Comparison of ENCODE assay signal across 8 cellular contexts in the genomic region with DNA sequence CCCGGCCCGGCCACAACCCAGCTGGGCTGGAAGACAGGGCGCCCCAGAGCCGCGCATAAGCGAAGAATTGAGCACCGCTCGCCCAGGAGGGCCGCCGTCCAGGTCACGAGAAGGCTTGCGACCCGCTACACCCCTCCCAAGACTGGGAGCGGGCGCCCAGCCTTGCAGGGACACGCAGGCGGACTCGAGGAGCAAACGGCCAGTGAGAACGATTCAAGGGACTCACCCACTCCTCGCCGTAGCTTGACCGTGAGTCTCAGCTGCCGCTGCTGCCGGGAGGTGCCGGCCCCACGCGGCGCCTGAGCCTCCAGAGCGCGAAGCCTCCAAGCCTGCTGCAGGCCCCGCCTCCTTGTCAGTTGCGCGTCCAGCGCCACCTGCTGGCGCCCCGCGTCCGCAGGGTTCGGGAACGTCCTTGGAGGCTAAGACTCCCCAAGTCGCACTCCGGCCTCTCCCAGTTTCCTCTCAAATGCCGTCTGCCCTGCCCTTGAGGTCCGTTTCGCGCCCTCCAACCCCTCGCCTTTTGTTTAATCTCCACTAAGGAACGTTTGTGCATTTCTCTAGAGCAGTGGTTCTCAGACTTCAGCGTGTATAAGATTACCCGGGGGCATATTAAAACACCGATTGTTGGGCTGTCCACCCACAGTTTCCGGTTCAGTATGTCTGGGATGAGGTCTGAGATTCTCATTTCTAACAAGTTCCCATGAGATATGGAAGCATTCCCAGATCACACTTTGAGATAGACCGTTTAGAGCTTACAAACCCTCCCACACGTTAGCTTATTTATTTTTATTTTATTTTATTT. TPM values are rescaled to one million over a fixed set of nuclear protein-coding genes. Genes with fewer than 3 reads are reported as not detected.
DNase-seq lines count a peak whose midpoint lies in the region; ATAC-seq and TF ChIP-seq lines count a peak whose summit lies in the region.
"Not testable (repeated sequence)": the region's sequence is repeated elsewhere in the genome, so short reads cannot be mapped to it uniquely, and the experiment has no call there.

STEAP1B (minus strand) TSS at position 301 of the 802 bp plus-strand sequence. CDS start 5,333 bp downstream, outside the sequence.

- peak; percentile 95 for ATAC-seq in GM18498 (IDR thresholded peaks at IDR 0.05; ENCODE audit: unreplicated experiment)
- ATAC-seq in HG02840 (IDR thresholded peaks at IDR 0.05; ENCODE audit: low FRiP score, unreplicated experiment) = peak; percentile 92

- H3K4me1 ChIP-seq in uterus = not testable (repeated sequence)

- TF ChIP-seq CTCF in WI38 (IDR thresholded peaks at IDR 0.05; ENCODE audit: low read depth, low read length) = peak; percentile 62
- peak; percentile 82 for TF ChIP-seq CTCF in brain microvascular endothelial cell (IDR thresholded peaks at IDR 0.05; ENCODE audit: low read depth, low read length, missing control alignments)
- TF ChIP-seq CTCF in retinal pigment epithelial cell (conservative IDR thresholded peaks at IDR 0.05; ENCODE audit: low read depth, low read length) = peak; percentile 80
- peak; percentile 68 to 86 (median 76) for TF ChIP-seq CTCF in uterus (IDR thresholded peaks at IDR 0.05)

- H3K9me3 ChIP-seq in uterus = not testable (repeated sequence)

- DNase-seq in NCI-H1092 treated with DMSO at 0.1 percent for 48 hours (lab: John Stamatoyannopoulos, UW) (peak; percentile 80), brain microvascular endothelial cell (peak; percentile 87), iPS DF 19.7 (ENCODE audit: low read depth, low spot score) (peak; percentile 68), retinal pigment epithelial cell (ENCODE audit: low read depth) (peak; percentile 46), uterus (peak; percentile 78 to 87)

- in situ Hi-C loops in brain microvascular endothelial cell (cut with HindIII; ENCODE audit: low pct_ligation_motif_present, low sequenced_read_pairs) = not testable (repeated sequence)

- H3K27me3 ChIP-seq in brain microvascular endothelial cell (replicated peaks); uterus: not testable (repeated sequence)

- intact Hi-C loops in uterus (cut with DNase I; ENCODE audit: low total_unique reads) = not testable (repeated sequence)

- H3K4me3 ChIP-seq in WI38 (ENCODE audit: low read depth, low read length) (peak within 1 kb of the TSS; percentile 54), brain microvascular endothelial cell (ENCODE audit: low read depth, low read length) (peak within 1 kb of the TSS; percentile 61), retinal pigment epithelial cell (ENCODE audit: low read length) (peak within 1 kb of the TSS; percentile 45), uterus (peak within 1 kb of the TSS in 1 of 2 donors; percentile 28)

- not testable (repeated sequence) for H3K36me3 ChIP-seq in brain microvascular endothelial cell (replicated peaks); uterus

- not testable (repeated sequence) for TF ChIP-seq POLR2A in uterus (IDR thresholded peaks at IDR 0.05)

- H3K27ac ChIP-seq in brain microvascular endothelial cell (peak within 1 kb of the TSS; percentile 34), uterus (peak within 1 kb of the TSS in 1 of 2 donors; percentile 7)

RNA-seq across cellular contexts. Expression of gene STEAP1B, which starts in this region (rescaled TPM):
- 1 to 10 TPM in 2 of 4 donors, not detected in 2; 1.2 to 3.5 TPM for total RNA-seq in uterus
